23 cellular contexts compared by ENCODE assay signal in the genomic region with DNA sequence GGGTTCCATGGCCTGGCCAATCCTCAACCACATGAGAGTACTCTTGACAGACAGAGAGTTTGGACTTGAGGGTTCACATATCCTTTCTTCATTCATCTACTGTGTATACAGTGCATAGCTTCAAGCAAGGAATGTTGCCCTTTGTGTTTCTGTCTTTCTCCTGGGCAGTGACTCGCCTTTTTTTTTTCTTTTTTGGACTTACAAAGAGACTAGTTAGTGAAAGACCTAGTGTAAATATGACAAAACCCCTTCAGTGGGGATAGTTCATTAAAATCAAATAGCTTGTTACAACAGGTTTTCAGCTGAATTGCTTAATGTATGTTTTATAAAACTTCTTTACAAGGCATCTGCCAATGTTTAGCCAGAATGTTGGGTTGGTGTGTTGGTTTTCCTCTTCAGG.
"Had no signal": no experiment of that assay in that cellular context is flagged by ENCODE, and none has a peak within 500 bp of the region (broad histone marks: within the 10 kb centered on the region; RNA-seq: fewer than 3 reads in every experiment).

No MANE protein-coding gene starts in this region.

- H3K36me3 Mint-ChIP-seq: naive thymus-derived CD8-positive, alpha-beta T cell had no signal

- H3K27ac Mint-ChIP-seq: naive thymus-derived CD8-positive, alpha-beta T cell; nephron progenitor cell had no signal

- H3K4me1 ChIP-seq: left lung, prostate gland, upper lobe of left lung had no signal

- ATAC-seq: left cardiac atrium; left lung; naive thymus-derived CD8-positive, alpha-beta T cell; sciatic nerve; stimulated activated naive CD8-positive, alpha-beta T cell treated with anti-CD3 and anti-CD28 coated beads, Interleukin-15, Interleukin-2, amounts not matched to agents 100 U/mL and 50 U/mL, for 24 hours had no signal

- H3K9me3 ChIP-seq: esophagus squamous epithelium, left lung, prostate gland, right atrium auricular region, testis, tibial nerve, upper lobe of left lung had no signal

- H3K4me3 ChIP-seq: coronary artery, esophagus squamous epithelium, left lung, prostate gland, right atrium auricular region, smooth muscle cell, testis, tibial nerve, upper lobe of left lung had no signal

- H3K4me1 Mint-ChIP-seq: naive thymus-derived CD8-positive, alpha-beta T cell had no signal

- H3K27ac ChIP-seq: coronary artery, esophagus squamous epithelium, left lung, prostate gland, right atrium auricular region, testis, tibial nerve, upper lobe of left lung had no signal

- H3K4me3 Mint-ChIP-seq: naive thymus-derived CD8-positive, alpha-beta T cell; nephron progenitor cell had no signal

- H3K27me3 ChIP-seq: esophagus squamous epithelium, left lung, right atrium auricular region, testis, tibial nerve, upper lobe of left lung had no signal

- DNase-seq: dermis blood vessel endothelial cell; effector memory CD4-positive, alpha-beta T cell; esophagus squamous epithelium; kidney; left cardiac atrium; left lung; naive thymus-derived CD8-positive, alpha-beta T cell; nephron progenitor cell; nucleus accumbens; stimulated activated CD4-positive, alpha-beta T cell treated with anti-CD3 and anti-CD28 coated beads, Interleukin-12 subunit alpha, Interleukin-12 subunit beta, amount 100 ng/mL, for 4 hours; stimulated activated CD4-positive, alpha-beta T cell treated with anti-CD3 and anti-CD28 coated beads, Interleukin-1b, Interleukin-23, amount 100 ng/mL, for 48 hours; stimulated activated CD4-positive, alpha-beta T cell treated with anti-CD3 and anti-CD28 coated beads, Interleukin-4, amount 100 ng/mL, for 1 hour; stimulated activated CD8-positive, alpha-beta memory T cell treated with anti-CD3 and anti-CD28 coated beads, Interleukin-4, amount 100 ng/mL, for 48 hours; stimulated activated naive CD8-positive, alpha-beta T cell treated with anti-CD3 and anti-CD28 coated beads, Interleukin-15, Interleukin-2, amounts not matched to agents 100 U/mL and 50 U/mL, for 24 hours; substantia nigra; testis; upper lobe of left lung had no signal

- H3K36me3 ChIP-seq: esophagus squamous epithelium, left lung, prostate gland, right atrium auricular region, tibial nerve, upper lobe of left lung had no signal

- H3K4me2 ChIP-seq: smooth muscle cell had no signal
